ENCODE assay signal across 15 cellular contexts in genomic region chr2:120637847-120638246, GRCh38.
DNase-seq lines count a peak whose midpoint lies in the region; ATAC-seq and TF ChIP-seq lines count a peak whose summit lies in the region.
"Had no signal": no experiment of that assay in that cellular context is flagged by ENCODE, and none has a peak within 500 bp of the region (broad histone marks: within the 10 kb centered on the region; RNA-seq: fewer than 3 reads in every experiment).

No MANE protein-coding gene starts in this region.

- intact Hi-C loops in sigmoid colon (cut with DNase I), result no loop called here

- TF ChIP-seq POLR2A in sigmoid colon (IDR thresholded peaks at IDR 0.05), result no peak

- whole genome bisulfite sequencing in sigmoid colon, 2 donors, result 84 to 88% methylated on average over 5 of the region's 5 CpGs

- peaks cover 0 to 9% (median 8%) of the 10 kb centered on the region in 4 donors for H3K4me1 ChIP-seq in sigmoid colon
- H3K4me1 ChIP-seq: Caco-2 had no signal

- no peak for TF ChIP-seq EP300 in sigmoid colon (IDR thresholded peaks at IDR 0.05)

- H3K9me3 ChIP-seq in sigmoid colon, result no peaks in the 10 kb centered on the region
- H3K9me3 ChIP-seq: Caco-2 had no signal

- no peak for TF ChIP-seq CTCF in sigmoid colon (IDR thresholded peaks at IDR 0.05)

- H3K27ac ChIP-seq in sigmoid colon, result no peak overlapping the region
- H3K27ac ChIP-seq: GM23248 had no signal

- H3K4me3 ChIP-seq in sigmoid colon, result no peak overlapping the region
- H3K4me3 ChIP-seq: GM23248 had no signal

- peak; percentile 14 for DNase-seq in ecto neural progenitor cell (ENCODE audit: low spot score)
- peak; percentile 22 for DNase-seq in islet precursor cell
- peak; percentile 20 for DNase-seq in sigmoid colon
- no peak for DNase-seq in globus pallidus (ENCODE audit: low spot score)
- DNase-seq in CD1c-positive myeloid dendritic cell (ENCODE audit: extremely low spot score), result no peak
- DNase-seq: C1 segment of cervical spinal cord; Caco-2; CD4-positive, CD25-positive, alpha-beta regulatory T cell; CD8-positive, alpha-beta T cell; DMS153; DND-41; GM23248; H9 had no signal

- ATAC-seq in GM18861 (IDR thresholded peaks at IDR 0.05; ENCODE audit: unreplicated experiment), result no peak
- ATAC-seq: CD8-positive, alpha-beta T cell; HCT116 had no signal

- no peaks in the 10 kb centered on the region for H3K36me3 ChIP-seq in sigmoid colon

- H3K27me3 ChIP-seq in sigmoid colon, result no peaks in the 10 kb centered on the region

Comparison
In these comparisons a context has a peak if more than half of its experiments do, and no peak if none do; other contexts are left out.
1. DNase-seq: peak in ecto neural progenitor cell (single experiment), islet precursor cell (single experiment) and sigmoid colon (single experiment); none in globus pallidus (single experiment) and CD1c-positive myeloid dendritic cell (single experiment).